Comparison of ENCODE assay signal across 14 cellular contexts in genomic region chr12:124762384-124762783, GRCh38.
"Had no signal": no experiment of that assay in that cellular context is flagged by ENCODE, and none has a peak within 500 bp of the region (broad histone marks: within the 10 kb centered on the region; RNA-seq: fewer than 3 reads in every experiment).

No MANE protein-coding gene starts in this region.

- H3K36me3 ChIP-seq: brain microvascular endothelial cell, neural progenitor cell, ovary, tibial artery had no signal

- FAIRE-seq: frontal cortex, islet of Langerhans, urothelium cell line had no signal

- H3K4me2 ChIP-seq: neural progenitor cell had no signal

- H3K9ac ChIP-seq: neural progenitor cell had no signal

- H3K4me3 ChIP-seq: neural progenitor cell, ovary, tibial artery had no signal

- DNase-seq: amniotic stem cell, brain microvascular endothelial cell, cerebellar nuclear complex, dermis blood vessel endothelial cell, left colon, T-helper 17 cell, tibial artery had no signal

- H3K27me3 ChIP-seq: neural progenitor cell, ovary, tibial artery had no signal

- H3K4me1 ChIP-seq: neural progenitor cell had no signal

- ATAC-seq: left colon, T-helper 17 cell, WTC11 had no signal

- H2AFZ ChIP-seq: neural progenitor cell had no signal

- H3K9me3 ChIP-seq: ovary had no signal

- H3K27ac ChIP-seq: brain microvascular endothelial cell, epithelial cell of prostate, neural progenitor cell, ovary, tibial artery had no signal
